7 cellular contexts compared by ENCODE assay signal in genomic region chr18:63974991-63975390, GRCh38. TPM values are rescaled to one million over a fixed set of nuclear protein-coding genes. Genes with fewer than 3 reads are reported as not detected.
A peak's percentile ranks its signal among the peaks of the same experiment; 100 is the strongest.
DNase-seq lines count a peak whose midpoint lies in the region; ATAC-seq and TF ChIP-seq lines count a peak whose summit lies in the region.

No MANE protein-coding gene starts in this region.

- DNase-seq in DND-41 (peak; percentile 44), mesendoderm (peak; percentile 37), NCI-H2029 (lab: John Stamatoyannopoulos, UW) (no peak), COLO829 (ENCODE audit: low spot score) (no peak)

- H3K23ac ChIP-seq in mesendoderm (ENCODE audit: low read length): no peak overlapping the region

- peak overlapping the region; percentile 65 for H3K27ac ChIP-seq in DND-41 (ENCODE audit: low read length)
- no peak overlapping the region for H3K27ac ChIP-seq in HEK293 (ENCODE audit: extremely low read depth, low read depth, low read length)
- no peak overlapping the region for H3K27ac ChIP-seq in VCaP
- no peak overlapping the region for H3K27ac ChIP-seq in mesendoderm (ENCODE audit: low read depth, low read length)

- WGBS in mesendoderm (ENCODE audit: extremely low coverage, insufficient coverage, low lambda C conversion rate): no CpG with 5 or more reads among the region's 2 CpGs

- H3K18ac ChIP-seq in mesendoderm (ENCODE audit: low read length): no peak overlapping the region

- H3K79me2 ChIP-seq in DND-41 (ENCODE audit: insufficient read depth, low read length) (peaks cover 5% of the 10 kb centered on the region; the same call in 1 of the 2 replicates), mesendoderm (ENCODE audit: control insufficient read depth, insufficient read depth, low read length) (no peaks in the 10 kb centered on the region)

- H3K79me1 ChIP-seq in mesendoderm (ENCODE audit: low read length): no peaks in the 10 kb centered on the region

- POLR2A ChIA-PET in HEK293 (lab: Yijun Ruan, JAX): no interaction called here

- H2AFZ ChIP-seq in DND-41 (ENCODE audit: low read depth, low read length): peak overlapping the region; percentile 57

- no peak overlapping the region for H2BK120ac ChIP-seq in mesendoderm (ENCODE audit: low read depth, low read length)

- no peak for ATAC-seq in DND-41 (ENCODE audit: insufficient read depth, low read depth)
- ATAC-seq in GM18909 (IDR thresholded peaks at IDR 0.05; ENCODE audit: poor library complexity, unreplicated experiment): no peak

- no peak overlapping the region for H3K4ac ChIP-seq in mesendoderm (ENCODE audit: low read depth, low read length)

- no peak overlapping the region for H2BK5ac ChIP-seq in mesendoderm (ENCODE audit: low read length)

- peaks cover 54% of the 10 kb centered on the region for H3K4me1 ChIP-seq in DND-41 (ENCODE audit: insufficient read depth, low read length)
- H3K4me1 ChIP-seq in HEK293 (ENCODE audit: control insufficient read depth, insufficient read depth, low read length): peaks cover 4% of the 10 kb centered on the region; the same call in 1 of the 2 replicates
- no peaks in the 10 kb centered on the region for H3K4me1 ChIP-seq in mesendoderm (ENCODE audit: control insufficient read depth, low read depth, low read length)

- no peak overlapping the region for H2BK15ac ChIP-seq in mesendoderm (replicated peaks; ENCODE audit: low read depth)

- TF ChIP-seq CTCF in DND-41 (IDR thresholded peaks at IDR 0.05; ENCODE audit: borderline replicate concordance, extremely low read depth, low read length, poor library complexity, severe bottlenecking) (peak; percentile 65), HEK293 (tag by site-specific recombination; IDR thresholded peaks at IDR 0.05) (no peak), VCaP (conservative IDR thresholded peaks at IDR 0.05) (0 out of 2 replicates have a peak, but pooled peaks have one; percentile 21)

- no peaks in the 10 kb centered on the region for H4K20me1 ChIP-seq in DND-41 (ENCODE audit: insufficient read depth, low read length)

- H3K4me3 ChIP-seq in DND-41 (ENCODE audit: low read depth in 1 of 2, low read length in 2 of 2): no peak overlapping the region
- H3K4me3 ChIP-seq in HEK293 (ENCODE audit: low read depth, low read length): no peak overlapping the region
- no peak overlapping the region for H3K4me3 ChIP-seq in mesendoderm (ENCODE audit: low read length)

- CTCF ChIA-PET in HEK293 (lab: Yijun Ruan, JAX): interaction anchor here (0.6 to 4.0 kb wide), 10 partner anchors 11 to 1721 kb away, joined by 3 to 42 read pairs (median 6); no protein-coding TSS in a partner anchor

- no peak overlapping the region for H2AK5ac ChIP-seq in mesendoderm (ENCODE audit: low read length)

- H3K4me2 ChIP-seq in DND-41 (ENCODE audit: insufficient read depth, low read length) (peak overlapping the region; percentile 30; the same call in 1 of the 2 replicates), mesendoderm (ENCODE audit: low read length) (no peak overlapping the region)

- no peak overlapping the region for H3K56ac ChIP-seq in mesendoderm (ENCODE audit: low read length)

- H3K27me3 ChIP-seq in DND-41 (ENCODE audit: insufficient read depth, low read length, poor library complexity) (no peaks in the 10 kb centered on the region), mesendoderm (ENCODE audit: insufficient read depth, low read length, poor library complexity) (no peaks in the 10 kb centered on the region)

- H3K9ac ChIP-seq in DND-41 (ENCODE audit: low read depth, low read length) (0 out of 2 replicates have a peak overlapping the region, but pooled peaks have one; percentile 14), mesendoderm (ENCODE audit: low read length) (no peak overlapping the region)

- H4K8ac ChIP-seq in mesendoderm (ENCODE audit: low read depth, low read length): no peak overlapping the region

- H3K9me3 ChIP-seq in DND-41 (ENCODE audit: insufficient read depth, low read length, severe bottlenecking) (no peaks in the 10 kb centered on the region), HEK293 (ENCODE audit: control insufficient read depth, insufficient read depth, low read depth, low read length) (no peaks in the 10 kb centered on the region)

- no peak overlapping the region for H4K5ac ChIP-seq in mesendoderm (ENCODE audit: low read length)

- H3K36me3 ChIP-seq in DND-41 (ENCODE audit: insufficient read depth, low read length) (no peaks in the 10 kb centered on the region), HEK293 (ENCODE audit: control insufficient read depth in 2 of 2, insufficient read depth in 1 of 2, low read length in 2 of 2) (no peaks in the 10 kb centered on the region), mesendoderm (ENCODE audit: control insufficient read depth, insufficient read depth, low read length) (no peaks in the 10 kb centered on the region)

TF ChIP-seq in HEK293, 187 proteins besides CTCF, POLR2A, EP300 and RAD21:
- no peak for TF ChIP-seq ZNF843 (tag by site-specific recombination; IDR thresholded peaks at IDR 0.05)
- 0 out of 2 replicates have a peak, but pooled peaks have one; percentile 19 for TF ChIP-seq ZNF654 (tag by site-specific recombination; IDR thresholded peaks at IDR 0.05; ENCODE audit: low read depth)

RNA-seq across cellular contexts. Expression of gene SERPINB8, which starts 5.1 kb away (rescaled TPM):
- polyA plus RNA-seq in mesendoderm (2013, experiment 1 of 2): 2.4 TPM
- 2.3 TPM for polyA plus RNA-seq in mesendoderm (2013, experiment 2 of 2)

RNA-seq across cellular contexts. Expression of gene HMSD, which starts 25.9 kb away (rescaled TPM):
- 0.80 TPM for polyA plus RNA-seq in mesendoderm (2013, experiment 1 of 2)
- polyA plus RNA-seq in mesendoderm (2013, experiment 2 of 2): 0.84 TPM

Comparison
In these comparisons a context has a peak if more than half of its experiments do, and no peak if none do; other contexts are left out.
1. DNase-seq: peak in DND-41 (single experiment) and mesendoderm (single experiment); none in NCI-H2029 (single experiment) and COLO829 (single experiment).